Comparison of ENCODE assay signal across 7 cellular contexts in the genomic region with DNA sequence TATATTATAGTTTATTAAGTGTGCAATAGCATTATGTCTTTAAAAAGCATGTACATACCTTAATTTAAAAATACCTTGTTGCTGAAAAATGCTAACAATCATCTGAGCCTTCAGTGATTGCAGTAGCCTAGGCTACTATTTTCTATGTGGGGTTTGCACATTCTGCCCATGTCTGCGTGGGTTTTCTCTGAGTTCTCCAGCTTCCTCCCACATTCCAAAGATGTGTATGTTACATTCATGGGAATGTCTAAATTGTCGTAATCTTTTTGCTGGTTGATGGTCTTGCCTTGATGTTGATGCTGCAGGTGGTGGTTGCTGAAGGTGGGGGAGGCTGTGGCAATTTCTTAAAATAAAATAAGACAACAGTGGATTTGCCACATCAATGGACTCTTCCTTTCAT. TPM values are rescaled to one million over a fixed set of nuclear protein-coding genes. Genes with fewer than 3 reads are reported as not detected.
"Had no signal": no experiment of that assay in that cellular context is flagged by ENCODE, and none has a peak within 500 bp of the region (broad histone marks: within the 10 kb centered on the region; RNA-seq: fewer than 3 reads in every experiment).

No MANE protein-coding gene starts in this region.

- H2AFZ ChIP-seq: GM23248 had no signal

- H3K36me3 ChIP-seq: HAP-1 had no signal

- DNase-seq: GM23248, GOT3, H7, HFFc6, IMR-90, KBM-7 had no signal

- H3K9ac ChIP-seq: GM23248 had no signal

- H3K27ac ChIP-seq: GM23248 had no signal

- H3K4me1 ChIP-seq: HAP-1 had no signal

- H3K4me3 ChIP-seq: GM23248, HAP-1 had no signal

RNA-seq across cellular contexts. Expression of a gene that starts 12.5 kb away (rescaled TPM):
- polyA plus RNA-seq: GM23248, IMR-90 had no signal

RNA-seq across cellular contexts. Expression of a gene that starts 17.6 kb away (rescaled TPM):
- polyA plus RNA-seq: GM23248, IMR-90 had no signal

RNA-seq across cellular contexts. Expression of a gene that starts 45.1 kb away (rescaled TPM):
- polyA plus RNA-seq: GM23248, IMR-90 had no signal
